ENCODE assay signal across 1 cellular context in the genomic region with DNA sequence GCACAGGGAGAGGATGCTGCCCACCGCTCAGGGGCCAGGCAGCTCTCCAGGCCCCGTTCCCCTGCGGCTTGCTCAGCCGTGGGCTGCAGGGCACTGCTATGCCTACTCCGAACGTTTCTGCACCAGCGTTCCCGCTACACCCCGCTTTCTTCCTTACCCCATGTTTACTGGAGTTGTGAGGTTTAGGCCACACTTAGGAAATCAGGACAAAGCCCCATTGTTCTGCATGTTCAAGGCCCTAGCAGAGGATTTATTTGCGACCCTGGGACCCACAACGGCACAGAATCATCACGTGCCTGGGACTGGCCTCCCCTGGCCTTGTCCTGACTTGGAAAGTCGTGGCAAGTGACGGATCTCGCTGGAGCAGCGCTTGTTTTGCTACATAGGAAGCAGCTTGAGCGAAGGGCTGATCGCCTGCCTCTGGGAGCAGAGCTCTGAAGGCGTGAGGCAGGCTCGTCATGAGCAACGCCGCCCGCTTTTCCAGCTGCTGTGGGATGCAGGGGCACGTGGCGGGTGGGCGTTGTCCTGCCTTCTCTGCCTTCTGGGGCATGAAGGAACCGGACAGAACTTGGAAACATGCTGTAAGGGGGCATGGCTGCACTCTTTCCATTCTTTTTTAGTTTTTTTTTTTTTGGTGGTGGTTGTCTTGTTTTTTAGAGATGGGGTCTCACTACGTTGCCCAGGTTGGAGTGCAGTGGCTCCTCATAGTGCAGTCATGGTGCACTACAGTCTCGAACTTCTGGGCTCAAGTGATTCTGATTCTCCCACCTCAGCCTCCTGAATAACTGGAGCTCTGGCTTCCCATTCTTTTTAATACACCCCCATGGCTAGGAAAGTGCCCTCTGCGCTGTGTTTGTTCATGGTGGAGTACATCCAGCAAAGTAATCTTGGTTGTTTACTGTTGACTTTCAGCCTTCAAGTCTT.
TF ChIP-seq lines count a peak whose summit lies in the region.

No MANE protein-coding gene starts in this region.

TF ChIP-seq in HepG2, 621 proteins besides CTCF, POLR2A, EP300 and RAD21 (continued from another document and continues in another):
- TF ChIP-seq, protein P1, sequence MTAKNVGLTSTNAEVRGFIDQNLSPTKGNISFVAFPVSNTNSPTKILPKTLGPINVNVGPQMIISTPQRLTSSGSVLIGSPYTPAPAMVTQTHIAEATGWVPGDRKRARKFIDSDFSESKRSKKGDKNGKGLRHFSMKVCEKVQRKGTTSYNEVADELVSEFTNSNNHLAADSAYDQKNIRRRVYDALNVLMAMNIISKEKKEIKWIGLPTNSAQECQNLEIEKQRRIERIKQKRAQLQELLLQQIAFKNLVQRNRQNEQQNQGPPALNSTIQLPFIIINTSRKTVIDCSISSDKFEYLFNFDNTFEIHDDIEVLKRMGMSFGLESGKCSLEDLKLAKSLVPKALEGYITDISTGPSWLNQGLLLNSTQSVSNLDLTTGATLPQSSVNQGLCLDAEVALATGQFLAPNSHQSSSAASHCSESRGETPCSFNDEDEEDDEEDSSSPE (CRISPR knock-in tag; IDR thresholded peaks at IDR 0.05), result peak; percentile 64; the same call in 1 of the 2 replicates
- peak; percentile 88 for TF ChIP-seq ZBTB7A (CRISPR knock-in tag; IDR thresholded peaks at IDR 0.05)
- peak; percentile 97 for TF ChIP-seq RXRB (CRISPR knock-in tag; IDR thresholded peaks at IDR 0.05; ENCODE audit: borderline replicate concordance)
- TF ChIP-seq ZBTB8A (CRISPR knock-in tag; IDR thresholded peaks at IDR 0.05; ENCODE audit: borderline replicate concordance, low read depth), result no peak
- TF ChIP-seq, protein P2, sequence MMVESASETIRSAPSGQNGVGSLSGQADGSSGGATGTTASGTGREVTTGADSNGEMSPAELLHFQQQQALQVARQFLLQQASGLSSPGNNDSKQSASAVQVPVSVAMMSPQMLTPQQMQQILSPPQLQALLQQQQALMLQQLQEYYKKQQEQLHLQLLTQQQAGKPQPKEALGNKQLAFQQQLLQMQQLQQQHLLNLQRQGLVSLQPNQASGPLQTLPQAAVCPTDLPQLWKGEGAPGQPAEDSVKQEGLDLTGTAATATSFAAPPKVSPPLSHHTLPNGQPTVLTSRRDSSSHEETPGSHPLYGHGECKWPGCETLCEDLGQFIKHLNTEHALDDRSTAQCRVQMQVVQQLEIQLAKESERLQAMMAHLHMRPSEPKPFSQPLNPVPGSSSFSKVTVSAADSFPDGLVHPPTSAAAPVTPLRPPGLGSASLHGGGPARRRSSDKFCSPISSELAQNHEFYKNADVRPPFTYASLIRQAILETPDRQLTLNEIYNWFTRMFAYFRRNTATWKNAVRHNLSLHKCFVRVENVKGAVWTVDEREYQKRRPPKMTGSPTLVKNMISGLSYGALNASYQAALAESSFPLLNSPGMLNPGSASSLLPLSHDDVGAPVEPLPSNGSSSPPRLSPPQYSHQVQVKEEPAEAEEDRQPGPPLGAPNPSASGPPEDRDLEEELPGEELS (CRISPR knock-in tag; IDR thresholded peaks at IDR 0.05), result peak; percentile 88
- TF ChIP-seq, protein P3, sequence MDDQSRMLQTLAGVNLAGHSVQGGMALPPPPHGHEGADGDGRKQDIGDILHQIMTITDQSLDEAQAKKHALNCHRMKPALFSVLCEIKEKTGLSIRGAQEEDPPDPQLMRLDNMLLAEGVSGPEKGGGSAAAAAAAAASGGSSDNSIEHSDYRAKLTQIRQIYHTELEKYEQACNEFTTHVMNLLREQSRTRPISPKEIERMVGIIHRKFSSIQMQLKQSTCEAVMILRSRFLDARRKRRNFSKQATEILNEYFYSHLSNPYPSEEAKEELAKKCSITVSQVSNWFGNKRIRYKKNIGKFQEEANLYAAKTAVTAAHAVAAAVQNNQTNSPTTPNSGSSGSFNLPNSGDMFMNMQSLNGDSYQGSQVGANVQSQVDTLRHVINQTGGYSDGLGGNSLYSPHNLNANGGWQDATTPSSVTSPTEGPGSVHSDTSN (CRISPR knock-in tag; IDR thresholded peaks at IDR 0.05; ENCODE audit: borderline replicate concordance), result no peak
- TF ChIP-seq, protein P4, sequence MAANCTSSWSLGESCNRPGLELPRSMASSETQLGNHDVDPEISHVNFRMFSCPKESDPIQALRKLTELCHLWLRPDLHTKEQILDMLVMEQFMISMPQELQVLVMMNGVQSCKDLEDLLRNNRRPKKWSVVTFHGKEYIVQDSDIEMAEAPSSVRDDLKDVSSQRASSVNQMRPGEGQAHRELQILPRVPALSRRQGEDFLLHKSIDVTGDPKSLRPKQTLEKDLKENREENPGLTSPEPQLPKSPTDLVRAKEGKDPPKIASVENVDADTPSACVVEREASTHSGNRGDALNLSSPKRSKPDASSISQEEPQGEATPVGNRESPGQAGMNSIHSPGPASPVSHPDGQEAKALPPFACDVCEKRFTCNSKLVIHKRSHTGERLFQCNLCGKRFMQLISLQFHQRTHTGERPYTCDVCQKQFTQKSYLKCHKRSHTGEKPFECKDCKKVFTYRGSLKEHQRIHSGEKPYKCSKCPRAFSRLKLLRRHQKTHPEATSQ (CRISPR knock-in tag; IDR thresholded peaks at IDR 0.05; ENCODE audit: borderline replicate concordance), result peak; percentile 67; the same call in 1 of the 2 replicates
- no peak for TF ChIP-seq EZH2 (conservative IDR thresholded peaks at IDR 0.05; ENCODE audit: low read depth, low read length)
- TF ChIP-seq, protein P5, sequence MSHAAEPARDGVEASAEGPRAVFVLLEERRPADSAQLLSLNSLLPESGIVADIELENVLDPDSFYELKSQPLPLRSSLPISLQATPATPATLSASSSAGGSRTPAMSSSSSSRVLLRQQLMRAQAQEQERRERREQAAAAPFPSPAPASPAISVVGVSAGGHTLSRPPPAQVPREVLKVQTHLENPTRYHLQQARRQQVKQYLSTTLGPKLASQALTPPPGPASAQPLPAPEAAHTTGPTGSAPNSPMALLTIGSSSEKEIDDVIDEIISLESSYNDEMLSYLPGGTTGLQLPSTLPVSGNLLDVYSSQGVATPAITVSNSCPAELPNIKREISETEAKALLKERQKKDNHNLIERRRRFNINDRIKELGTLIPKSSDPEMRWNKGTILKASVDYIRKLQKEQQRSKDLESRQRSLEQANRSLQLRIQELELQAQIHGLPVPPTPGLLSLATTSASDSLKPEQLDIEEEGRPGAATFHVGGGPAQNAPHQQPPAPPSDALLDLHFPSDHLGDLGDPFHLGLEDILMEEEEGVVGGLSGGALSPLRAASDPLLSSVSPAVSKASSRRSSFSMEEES (CRISPR knock-in tag; IDR thresholded peaks at IDR 0.05), result peak; percentile 97
- TF ChIP-seq ZNF20 (CRISPR knock-in tag; IDR thresholded peaks at IDR 0.05), result no peak
- TF ChIP-seq HIVEP1 (CRISPR knock-in tag; IDR thresholded peaks at IDR 0.05), result peak; percentile 65
- TF ChIP-seq SNAPC2 (CRISPR knock-in tag; IDR thresholded peaks at IDR 0.05), result peak; percentile 89
- peak; percentile 81; the same call in 1 of the 2 replicates for TF ChIP-seq ZNF792 (CRISPR knock-in tag; IDR thresholded peaks at IDR 0.05)
- TF ChIP-seq, protein P6, sequence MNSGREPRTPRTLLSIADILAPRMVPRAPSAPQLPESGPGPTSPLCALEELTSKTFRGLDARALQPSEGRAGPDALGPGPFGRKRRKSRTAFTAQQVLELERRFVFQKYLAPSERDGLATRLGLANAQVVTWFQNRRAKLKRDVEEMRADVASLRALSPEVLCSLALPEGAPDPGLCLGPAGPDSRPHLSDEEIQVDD (CRISPR knock-in tag; IDR thresholded peaks at IDR 0.05; ENCODE audit: borderline replicate concordance), result no peak
- TF ChIP-seq SUZ12 (IDR thresholded peaks at IDR 0.05; ENCODE audit: low read depth, low read length), result no peak
- 0 out of 2 replicates have a peak, but pooled peaks have one; percentile 56 for TF ChIP-seq ZC3H13 (CRISPR knock-in tag; IDR thresholded peaks at IDR 0.05)
- TF ChIP-seq, protein P7, sequence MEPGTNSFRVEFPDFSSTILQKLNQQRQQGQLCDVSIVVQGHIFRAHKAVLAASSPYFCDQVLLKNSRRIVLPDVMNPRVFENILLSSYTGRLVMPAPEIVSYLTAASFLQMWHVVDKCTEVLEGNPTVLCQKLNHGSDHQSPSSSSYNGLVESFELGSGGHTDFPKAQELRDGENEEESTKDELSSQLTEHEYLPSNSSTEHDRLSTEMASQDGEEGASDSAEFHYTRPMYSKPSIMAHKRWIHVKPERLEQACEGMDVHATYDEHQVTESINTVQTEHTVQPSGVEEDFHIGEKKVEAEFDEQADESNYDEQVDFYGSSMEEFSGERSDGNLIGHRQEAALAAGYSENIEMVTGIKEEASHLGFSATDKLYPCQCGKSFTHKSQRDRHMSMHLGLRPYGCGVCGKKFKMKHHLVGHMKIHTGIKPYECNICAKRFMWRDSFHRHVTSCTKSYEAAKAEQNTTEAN (CRISPR knock-in tag; conservative IDR thresholded peaks at IDR 0.05), result peak; percentile 75; the same call in 1 of the 2 replicates
- TF ChIP-seq ZNF329 (CRISPR knock-in tag; IDR thresholded peaks at IDR 0.05; ENCODE audit: low read depth), result no peak
- peak; percentile 87; the same call in 1 of the 2 replicates for TF ChIP-seq SMAD3 (CRISPR knock-in tag; IDR thresholded peaks at IDR 0.05)
- TF ChIP-seq SMAD1 (CRISPR knock-in tag; IDR thresholded peaks at IDR 0.05; ENCODE audit: borderline replicate concordance, low read depth), result peak; percentile 73; the same call in 1 of the 2 replicates
- TF ChIP-seq, protein P8, sequence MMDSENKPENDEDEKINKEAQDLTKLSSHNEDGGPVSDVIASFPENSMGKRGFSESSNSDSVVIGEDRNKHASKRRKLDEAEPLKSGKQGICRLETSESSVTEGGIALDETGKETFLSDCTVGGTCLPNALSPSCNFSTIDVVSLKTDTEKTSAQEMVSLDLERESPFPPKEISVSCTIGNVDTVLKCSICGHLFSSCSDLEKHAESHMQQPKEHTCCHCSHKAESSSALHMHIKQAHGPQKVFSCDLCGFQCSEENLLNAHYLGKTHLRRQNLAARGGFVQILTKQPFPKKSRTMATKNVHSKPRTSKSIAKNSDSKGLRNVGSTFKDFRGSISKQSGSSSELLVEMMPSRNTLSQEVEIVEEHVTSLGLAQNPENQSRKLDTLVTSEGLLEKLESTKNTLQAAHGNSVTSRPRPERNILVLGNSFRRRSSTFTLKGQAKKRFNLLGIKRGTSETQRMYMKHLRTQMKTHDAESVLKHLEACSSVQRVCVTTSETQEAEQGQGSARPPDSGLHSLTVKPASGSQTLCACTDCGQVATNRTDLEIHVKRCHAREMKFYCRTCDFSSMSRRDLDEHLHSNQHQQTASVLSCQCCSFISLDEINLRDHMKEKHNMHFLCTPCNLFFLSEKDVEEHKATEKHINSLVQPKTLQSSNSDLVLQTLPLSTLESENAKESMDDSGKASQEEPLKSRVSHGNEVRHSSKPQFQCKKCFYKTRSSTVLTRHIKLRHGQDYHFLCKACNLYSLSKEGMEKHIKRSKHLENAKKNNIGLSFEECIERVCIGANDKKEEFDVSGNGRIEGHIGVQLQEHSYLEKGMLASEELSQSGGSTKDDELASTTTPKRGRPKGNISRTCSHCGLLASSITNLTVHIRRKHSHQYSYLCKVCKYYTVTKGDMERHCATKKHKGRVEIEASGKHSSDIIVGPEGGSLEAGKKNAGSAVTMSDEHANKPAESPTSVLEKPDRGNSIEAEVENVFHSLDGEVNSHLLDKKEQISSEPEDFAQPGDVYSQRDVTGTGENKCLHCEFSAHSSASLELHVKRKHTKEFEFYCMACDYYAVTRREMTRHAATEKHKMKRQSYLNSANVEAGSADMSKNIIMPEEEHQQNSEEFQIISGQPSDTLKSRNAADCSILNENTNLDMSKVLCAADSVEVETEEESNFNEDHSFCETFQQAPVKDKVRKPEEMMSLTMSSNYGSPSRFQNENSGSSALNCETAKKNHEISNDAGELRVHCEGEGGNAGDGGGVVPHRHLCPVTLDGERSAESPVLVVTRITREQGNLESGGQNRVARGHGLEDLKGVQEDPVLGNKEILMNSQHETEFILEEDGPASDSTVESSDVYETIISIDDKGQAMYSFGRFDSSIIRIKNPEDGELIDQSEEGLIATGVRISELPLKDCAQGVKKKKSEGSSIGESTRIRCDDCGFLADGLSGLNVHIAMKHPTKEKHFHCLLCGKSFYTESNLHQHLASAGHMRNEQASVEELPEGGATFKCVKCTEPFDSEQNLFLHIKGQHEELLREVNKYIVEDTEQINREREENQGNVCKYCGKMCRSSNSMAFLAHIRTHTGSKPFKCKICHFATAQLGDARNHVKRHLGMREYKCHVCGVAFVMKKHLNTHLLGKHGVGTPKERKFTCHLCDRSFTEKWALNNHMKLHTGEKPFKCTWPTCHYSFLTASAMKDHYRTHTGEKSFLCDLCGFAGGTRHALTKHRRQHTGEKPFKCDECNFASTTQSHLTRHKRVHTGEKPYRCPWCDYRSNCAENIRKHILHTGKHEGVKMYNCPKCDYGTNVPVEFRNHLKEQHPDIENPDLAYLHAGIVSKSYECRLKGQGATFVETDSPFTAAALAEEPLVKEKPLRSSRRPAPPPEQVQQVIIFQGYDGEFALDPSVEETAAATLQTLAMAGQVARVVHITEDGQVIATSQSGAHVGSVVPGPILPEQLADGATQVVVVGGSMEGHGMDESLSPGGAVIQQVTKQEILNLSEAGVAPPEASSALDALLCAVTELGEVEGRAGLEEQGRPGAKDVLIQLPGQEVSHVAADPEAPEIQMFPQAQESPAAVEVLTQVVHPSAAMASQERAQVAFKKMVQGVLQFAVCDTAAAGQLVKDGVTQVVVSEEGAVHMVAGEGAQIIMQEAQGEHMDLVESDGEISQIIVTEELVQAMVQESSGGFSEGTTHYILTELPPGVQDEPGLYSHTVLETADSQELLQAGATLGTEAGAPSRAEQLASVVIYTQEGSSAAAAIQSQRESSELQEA (CRISPR knock-in tag; IDR thresholded peaks at IDR 0.05; ENCODE audit: not compliant biosample characterization), result no peak
- TF ChIP-seq CBX2 (IDR thresholded peaks at IDR 0.05; ENCODE audit: low read depth, low read length), result no peak
- TF ChIP-seq CBX2 (CRISPR knock-in tag; IDR thresholded peaks at IDR 0.05; ENCODE audit: low read depth), result no peak
- TF ChIP-seq, protein P9, sequence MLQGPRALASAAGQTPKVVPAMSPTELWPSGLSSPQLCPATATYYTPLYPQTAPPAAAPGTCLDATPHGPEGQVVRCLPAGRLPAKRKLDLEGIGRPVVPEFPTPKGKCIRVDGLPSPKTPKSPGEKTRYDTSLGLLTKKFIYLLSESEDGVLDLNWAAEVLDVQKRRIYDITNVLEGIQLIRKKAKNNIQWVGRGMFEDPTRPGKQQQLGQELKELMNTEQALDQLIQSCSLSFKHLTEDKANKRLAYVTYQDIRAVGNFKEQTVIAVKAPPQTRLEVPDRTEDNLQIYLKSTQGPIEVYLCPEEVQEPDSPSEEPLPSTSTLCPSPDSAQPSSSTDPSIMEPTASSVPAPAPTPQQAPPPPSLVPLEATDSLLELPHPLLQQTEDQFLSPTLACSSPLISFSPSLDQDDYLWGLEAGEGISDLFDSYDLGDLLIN (CRISPR knock-in tag; IDR thresholded peaks at IDR 0.05; ENCODE audit: borderline replicate concordance), result no peak
- TF ChIP-seq TBP (CRISPR knock-in tag; IDR thresholded peaks at IDR 0.05), result no peak
- peak; percentile 83; the same call in 1 of the 2 replicates for TF ChIP-seq CBX5 (CRISPR knock-in tag; IDR thresholded peaks at IDR 0.05; ENCODE audit: borderline replicate concordance)
- TF ChIP-seq CEBPB (IDR thresholded peaks at IDR 0.05; ENCODE audit: borderline replicate concordance, low read depth, low read length), result peak; percentile 38; the same call in 1 of the 2 replicates
- TF ChIP-seq KDM6A (CRISPR knock-in tag; IDR thresholded peaks at IDR 0.05; ENCODE audit: low read depth), result peak; percentile 48; the same call in 1 of the 2 replicates
- TF ChIP-seq ZNF788 (CRISPR knock-in tag; IDR thresholded peaks at IDR 0.05; ENCODE audit: borderline replicate concordance), result no peak; the same call in 1 of the 2 replicates
- peak; percentile 78 for TF ChIP-seq SIX4 (CRISPR knock-in tag; IDR thresholded peaks at IDR 0.05)
- TF ChIP-seq ZNF253 (CRISPR knock-in tag; IDR thresholded peaks at IDR 0.05; ENCODE audit: borderline replicate concordance), result no peak
- TF ChIP-seq ZIK1 (CRISPR knock-in tag; IDR thresholded peaks at IDR 0.05; ENCODE audit: borderline replicate concordance, low read depth), result no peak
